8 cellular contexts compared by ENCODE assay signal in genomic region chr19:37594982-37595382, GRCh38. TPM values are rescaled to one million over a fixed set of nuclear protein-coding genes. Genes with fewer than 3 reads are reported as not detected.
DNase-seq lines count a peak whose midpoint lies in the region; ATAC-seq and TF ChIP-seq lines count a peak whose summit lies in the region.

No MANE protein-coding gene starts in this region.

- peak; percentile 36 for ATAC-seq in HG03280 (IDR thresholded peaks at IDR 0.05; ENCODE audit: unreplicated experiment)

- H3K27me3 ChIP-seq in layer of hippocampus (ENCODE audit: control insufficient read depth, insufficient read depth, low read length) = no peaks in the 10 kb centered on the region

- H3K27ac Mint-ChIP-seq in brain = peak overlapping the region; percentile 95 to 100 (median 99)

- DNase-seq in NCI-H2107 treated with DMSO at 0.1 percent for 48 hours (lab: John Stamatoyannopoulos, UW; ENCODE audit: unreplicated experiment) (peak; percentile 83), NCI-H2107 (lab: John Stamatoyannopoulos, UW) (no peak), T-helper 9 cell (peak; percentile 51), germinal center (ENCODE audit: low spot score) (no peak)
- peak; percentile 25 to 26 for DNase-seq in stimulated activated CD4-positive, alpha-beta T cell treated with anti-CD3 and anti-CD28 coated beads, Interleukin-1b, Interleukin-23, amount 100 ng/mL, for 4 hours (ENCODE audit: low read depth in 2 of 2)

- TF ChIP-seq CTCF in brain (conservative IDR thresholded peaks at IDR 0.05) = no peak

- H3K4me3 Mint-ChIP-seq in brain = peak overlapping the region; percentile 98 to 99 (median 98)

- H3K36me3 Mint-ChIP-seq in brain = peaks cover 64% of the 10 kb centered on the region

- H3K27ac ChIP-seq in layer of hippocampus (ENCODE audit: low read depth, low read length) = peak overlapping the region; percentile 82

- peaks cover 16 to 32% (median 28%) of the 10 kb centered on the region in 5 experiments for H3K9me3 Mint-ChIP-seq in brain

- H3K27me3 Mint-ChIP-seq in brain = peaks cover 12% of the 10 kb centered on the region

- H3K4me1 Mint-ChIP-seq in brain = peaks cover 51% of the 10 kb centered on the region

RNA-seq across cellular contexts. Expression of gene ZNF540, which starts 0.3 kb away (rescaled TPM):
- 1.8 TPM for polyA plus RNA-seq in brain (ENCODE audit: insufficient read depth, low read depth, low replicate concordance)

RNA-seq across cellular contexts. Expression of gene ZNF571, which starts 0.4 kb away (rescaled TPM):
- 2.4 TPM for polyA plus RNA-seq in brain (ENCODE audit: insufficient read depth, low read depth, low replicate concordance)

Comparison
In these comparisons a context has a peak if more than half of its experiments do, and no peak if none do; other contexts are left out.
1. DNase-seq: peak in NCI-H2107 treated with DMSO at 0.1 percent for 48 hours (single experiment), T-helper 9 cell (single experiment) and stimulated activated CD4-positive, alpha-beta T cell treated with anti-CD3 and anti-CD28 coated beads, Interleukin-1b, Interleukin-23, amount 100 ng/mL, for 4 hours (2 of 2); none in NCI-H2107 (single experiment) and germinal center (single experiment).